In the genomic region with DNA sequence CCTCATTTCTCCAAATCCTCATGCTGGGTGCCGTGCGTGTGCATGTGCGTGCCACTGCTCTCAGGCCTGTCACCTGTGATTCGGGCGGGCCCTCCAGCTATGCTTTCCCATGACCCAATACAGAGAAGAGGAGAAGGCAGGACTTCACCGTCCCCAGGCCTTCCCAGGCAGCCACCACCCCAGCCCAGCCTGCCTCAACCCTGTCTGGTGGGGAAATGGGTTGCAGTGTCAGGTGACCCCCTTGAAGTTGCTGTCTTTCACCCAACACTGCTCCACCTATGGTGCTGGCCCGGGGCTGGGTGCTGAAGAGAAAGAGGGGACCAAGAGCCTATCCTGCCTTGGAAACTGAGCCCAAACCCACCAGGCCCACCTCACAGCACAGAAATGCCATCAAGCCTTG, we compare ENCODE assay signal across 24 cellular contexts.
"Had no signal": no experiment of that assay in that cellular context is flagged by ENCODE, and none has a peak within 500 bp of the region (broad histone marks: within the 10 kb centered on the region; RNA-seq: fewer than 3 reads in every experiment).

No MANE protein-coding gene starts in this region.

- H3K27ac Mint-ChIP-seq: activated CD4-positive, alpha-beta memory T cell treated with anti-CD3 and anti-CD28 coated beads, Interleukin-2, amount 10 ng/mL, durations not matched to agents 7 days and 5 days; activated CD4-positive, alpha-beta T cell treated with anti-CD3 and anti-CD28 coated beads for 36 hours; activated CD4-positive, alpha-beta T cell treated with anti-CD3 and anti-CD28 coated beads, Interleukin-2, amount 10 ng/mL, durations not matched to agents 24 days and 14 days; activated naive CD8-positive, alpha-beta T cell; activated T-helper 1 cell treated with anti-CD3 and anti-CD28 coated beads, Interleukin-12 subunit alpha, Interleukin-12 subunit beta, Interleukin-2, Interleukin-4 antibody, amounts not matched to agents 30 ng/mL and 10 ng/mL and 1 ng/mL, durations not matched to agents 14 hours and 24 hours and 36 hours; activated T-helper 2 cell treated with anti-CD3 and anti-CD28 coated beads, Interferon-gamma antibody, Interleukin-2, Interleukin-4, amounts not matched to agents 10 μg/mL and 5 μg/mL and 100 μg/mL, durations not matched to agents 14 hours and 24 hours and 36 hours; effector memory CD8-positive, alpha-beta T cell had no signal

- H3K4me1 Mint-ChIP-seq: activated CD4-positive, alpha-beta memory T cell treated with anti-CD3 and anti-CD28 coated beads, Interleukin-2, amount 10 ng/mL, durations not matched to agents 7 days and 5 days; activated CD4-positive, alpha-beta T cell treated with anti-CD3 and anti-CD28 coated beads for 36 hours; activated CD4-positive, alpha-beta T cell treated with anti-CD3 and anti-CD28 coated beads, Interleukin-2, amount 10 ng/mL, durations not matched to agents 24 days and 14 days had no signal

- H3K27me3 Mint-ChIP-seq: activated CD4-positive, alpha-beta T cell treated with anti-CD3 and anti-CD28 coated beads for 36 hours; activated CD4-positive, alpha-beta T cell treated with anti-CD3 and anti-CD28 coated beads, Interleukin-2, amount 10 ng/mL, durations not matched to agents 24 days and 14 days; activated naive CD8-positive, alpha-beta T cell had no signal

- H3K9me3 ChIP-seq: esophagus squamous epithelium, gastroesophageal sphincter had no signal

- H3K9me3 Mint-ChIP-seq: activated CD4-positive, alpha-beta memory T cell treated with anti-CD3 and anti-CD28 coated beads, Interleukin-2, amount 10 ng/mL, durations not matched to agents 7 days and 5 days; activated CD4-positive, alpha-beta T cell treated with anti-CD3 and anti-CD28 coated beads, Interleukin-2, amount 10 ng/mL, durations not matched to agents 24 days and 14 days; activated T-helper 1 cell treated with anti-CD3 and anti-CD28 coated beads, Interleukin-12 subunit alpha, Interleukin-12 subunit beta, Interleukin-2, Interleukin-4 antibody, amounts not matched to agents 30 ng/mL and 10 ng/mL and 1 ng/mL, durations not matched to agents 14 hours and 24 hours and 36 hours; activated T-helper 2 cell treated with anti-CD3 and anti-CD28 coated beads, Interferon-gamma antibody, Interleukin-2, Interleukin-4, amounts not matched to agents 10 μg/mL and 5 μg/mL and 100 μg/mL, durations not matched to agents 14 hours and 24 hours and 36 hours; effector memory CD8-positive, alpha-beta T cell had no signal

- DNase-seq: activated CD4-positive, alpha-beta memory T cell treated with anti-CD3 and anti-CD28 coated beads, Interleukin-2, amount 10 ng/mL, durations not matched to agents 7 days and 5 days; activated CD4-positive, alpha-beta T cell treated with anti-CD3 and anti-CD28 coated beads for 36 hours; activated CD4-positive, alpha-beta T cell treated with anti-CD3 and anti-CD28 coated beads, Interleukin-2, amount 10 ng/mL, durations not matched to agents 24 days and 14 days; activated CD4-positive, CD25-positive, alpha-beta regulatory T cell; activated gamma-delta T cell treated with Interleukin-2 at 50 U/mL for 16 hours; activated naive CD4-positive, alpha-beta T cell treated with anti-CD3 and anti-CD28 coated beads, Interleukin-2, amount 50 U/mL, for 16 hours; activated naive CD4-positive, alpha-beta T cell treated with Interleukin-2 at 50 U/mL for 16 hours; activated T-cell treated with anti-CD3 and anti-CD28 coated beads, Interleukin-2, amount 50 U/mL, for 1 hour; activated T-cell treated with anti-CD3 and anti-CD28 coated beads, Interleukin-2, amount 50 U/mL, for 48 hours; amniotic stem cell; anterior cingulate cortex; caudate nucleus; cortex of kidney; dermis blood vessel endothelial cell; effector CD4-positive, alpha-beta T cell; effector memory CD8-positive, alpha-beta T cell; esophagus squamous epithelium; foreskin melanocyte; T-helper 2 cell had no signal

- H3K36me3 Mint-ChIP-seq: activated naive CD8-positive, alpha-beta T cell had no signal

- H3K27ac ChIP-seq: epithelial cell of prostate, esophagus squamous epithelium, gastroesophageal sphincter had no signal

- H3K4me3 ChIP-seq: esophagus squamous epithelium, gastroesophageal sphincter had no signal

- H3K4me1 ChIP-seq: esophagus squamous epithelium, gastroesophageal sphincter had no signal

- ATAC-seq: activated CD4-positive, alpha-beta T cell treated with anti-CD3 and anti-CD28 coated beads for 36 hours; effector memory CD8-positive, alpha-beta T cell; gastroesophageal sphincter had no signal

- H3K4me3 Mint-ChIP-seq: activated CD4-positive, alpha-beta memory T cell treated with anti-CD3 and anti-CD28 coated beads, Interleukin-2, amount 10 ng/mL, durations not matched to agents 7 days and 5 days; activated CD4-positive, alpha-beta T cell treated with anti-CD3 and anti-CD28 coated beads for 36 hours; activated CD4-positive, alpha-beta T cell treated with anti-CD3 and anti-CD28 coated beads, Interleukin-2, amount 10 ng/mL, durations not matched to agents 24 days and 14 days; activated naive CD8-positive, alpha-beta T cell; activated T-helper 1 cell treated with anti-CD3 and anti-CD28 coated beads, Interleukin-12 subunit alpha, Interleukin-12 subunit beta, Interleukin-2, Interleukin-4 antibody, amounts not matched to agents 30 ng/mL and 10 ng/mL and 1 ng/mL, durations not matched to agents 14 hours and 24 hours and 36 hours; effector memory CD8-positive, alpha-beta T cell had no signal

- H3K36me3 ChIP-seq: esophagus squamous epithelium, gastroesophageal sphincter had no signal
